ENCODE assay signal across 24 cellular contexts in the genomic region with DNA sequence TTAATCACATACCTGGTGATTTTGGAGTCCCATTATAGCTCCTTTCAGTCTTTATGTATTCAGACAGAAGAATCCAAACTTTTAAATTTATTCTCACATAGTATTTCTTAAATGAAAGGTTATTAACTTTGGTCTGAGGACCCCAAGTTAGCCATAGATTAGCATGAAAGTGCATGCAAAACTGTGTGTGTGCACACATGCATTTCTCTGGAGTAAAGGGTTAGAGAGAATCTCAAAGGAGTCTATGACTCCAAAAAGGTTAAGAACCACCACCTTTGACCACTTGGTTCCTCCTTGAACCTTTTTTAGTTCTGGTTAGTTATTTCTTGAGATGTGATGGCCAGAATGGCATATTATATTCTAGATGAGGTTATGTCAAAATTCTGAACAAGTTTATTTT.
"Had no signal": no experiment of that assay in that cellular context is flagged by ENCODE, and none has a peak within 500 bp of the region (broad histone marks: within the 10 kb centered on the region; RNA-seq: fewer than 3 reads in every experiment).

No MANE protein-coding gene starts in this region.

- H3K4me3 Mint-ChIP-seq: effector memory CD8-positive, alpha-beta T cell; natural killer cell; type B pancreatic cell had no signal

- H3K4me3 ChIP-seq: esophagus squamous epithelium, lower lobe of right lung, pancreas, right lobe of liver, smooth muscle cell, stomach, testis, tibial artery had no signal

- H3K4me2 ChIP-seq: smooth muscle cell had no signal

- H3K9me3 Mint-ChIP-seq: effector memory CD8-positive, alpha-beta T cell; natural killer cell; type B pancreatic cell had no signal

- ATAC-seq: effector memory CD8-positive, alpha-beta T cell; left ventricle myocardium superior; lower lobe of right lung; natural killer cell; pancreas; right lobe of liver had no signal

- H3K36me3 Mint-ChIP-seq: natural killer cell had no signal

- H3K27me3 Mint-ChIP-seq: type B pancreatic cell had no signal

- FAIRE-seq: endometrium, frontal cortex, keratinocyte, pancreas, urothelium cell line had no signal

- H3K27ac Mint-ChIP-seq: effector memory CD8-positive, alpha-beta T cell; natural killer cell; type B pancreatic cell had no signal

- H3K9me3 ChIP-seq: esophagus squamous epithelium, lower lobe of right lung, pancreas, right lobe of liver, stomach, testis, tibial artery had no signal

- DNase-seq: cortex of kidney; effector memory CD8-positive, alpha-beta T cell; erythroblast; esophagus squamous epithelium; left ventricle myocardium superior; lower lobe of right lung; natural killer cell; pancreas; right lobe of liver; stimulated activated CD4-positive, alpha-beta T cell treated with anti-CD3 and anti-CD28 coated beads, Interleukin-12 subunit alpha, Interleukin-12 subunit beta, amount 100 ng/mL, for 4 hours; stimulated activated CD4-positive, alpha-beta T cell treated with anti-CD3 and anti-CD28 coated beads, Interleukin-1b, Interleukin-23, amount 100 ng/mL, for 48 hours; stimulated activated CD4-positive, alpha-beta T cell treated with anti-CD3 and anti-CD28 coated beads, Interleukin-4, amount 100 ng/mL, for 1 hour; stimulated activated CD8-positive, alpha-beta memory T cell treated with anti-CD3 and anti-CD28 coated beads, Interleukin-4, amount 100 ng/mL, for 48 hours; stimulated activated naive CD4-positive, alpha-beta T cell treated with Interleukin-2 at 50 U/mL for 16 hours; stomach; substantia nigra; testis; tibial artery had no signal

- H3K4me1 Mint-ChIP-seq: natural killer cell had no signal

- H3K27me3 ChIP-seq: esophagus squamous epithelium, pancreas, right lobe of liver, stomach, testis, tibial artery had no signal

- H3K27ac ChIP-seq: esophagus squamous epithelium, lower lobe of right lung, pancreas, right lobe of liver, stomach, testis, tibial artery had no signal

- H3K36me3 ChIP-seq: esophagus squamous epithelium, lower lobe of right lung, pancreas, right lobe of liver, stomach, tibial artery had no signal
